Comparison of ENCODE assay signal across 27 cellular contexts in the genomic region with DNA sequence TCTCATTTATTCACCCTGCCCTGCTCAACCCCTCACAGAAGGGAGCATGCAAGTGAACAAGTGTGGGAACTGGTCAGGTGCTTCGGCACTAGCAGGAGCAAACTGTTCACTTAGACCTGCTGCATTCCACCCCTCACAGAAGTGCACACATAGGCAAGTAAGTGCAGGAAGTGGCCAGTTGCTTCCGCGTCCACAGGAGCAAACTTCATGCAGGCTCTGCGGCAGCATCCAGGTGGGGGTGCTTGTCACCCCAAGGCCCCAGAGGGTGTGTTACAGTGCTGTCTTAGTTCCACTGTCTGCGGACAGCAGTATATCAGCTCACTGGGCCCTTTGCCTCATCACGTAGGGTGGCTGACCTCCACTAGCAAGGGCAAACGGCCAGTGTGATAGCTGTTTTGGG.
"Had no signal": no experiment of that assay in that cellular context is flagged by ENCODE, and none has a peak within 500 bp of the region (broad histone marks: within the 10 kb centered on the region; RNA-seq: fewer than 3 reads in every experiment).

No MANE protein-coding gene starts in this region.

- DNase-seq: colonic mucosa; cortex of kidney; effector CD8-positive, alpha-beta T cell; effector memory CD8-positive, alpha-beta T cell; endodermal cell; erythroblast; esophagus squamous epithelium; foreskin fibroblast; foreskin melanocyte; gastrocnemius medialis; glutamatergic neuron; head of caudate nucleus; hypothalamus; immature natural killer cell; islet precursor cell; left cardiac atrium; left lung; left ventricle myocardium superior; mammary epithelial cell; mesendoderm; midbrain; naive thymus-derived CD4-positive, alpha-beta T cell had no signal

- H3K4me1 ChIP-seq: colonic mucosa, gastrocnemius medialis, left lung had no signal

- H3K9me3 ChIP-seq: colonic mucosa, gastrocnemius medialis had no signal

- H3K27me3 ChIP-seq: colonic mucosa, esophagus squamous epithelium, gastrocnemius medialis, hepatocyte, left lung had no signal

- H2AFZ ChIP-seq: hepatocyte had no signal

- ATAC-seq: effector memory CD8-positive, alpha-beta T cell; esophagus mucosa; gastrocnemius medialis; left cardiac atrium; left lung; left ventricle myocardium superior; naive thymus-derived CD4-positive, alpha-beta T cell had no signal

- H3K4me2 ChIP-seq: hepatocyte had no signal

- H3K27ac ChIP-seq: colonic mucosa, epithelial cell of prostate, esophagus squamous epithelium, gastrocnemius medialis, hepatocyte, left lung had no signal

- FAIRE-seq: endometrium had no signal

- H3K79me2 ChIP-seq: hepatocyte had no signal

- H3K36me3 ChIP-seq: colonic mucosa, esophagus squamous epithelium, gastrocnemius medialis, left lung had no signal

- H3K4me3 ChIP-seq: colonic mucosa, esophagus squamous epithelium, gastrocnemius medialis, hepatocyte, left lung, lung had no signal
